Comparison of ENCODE assay signal across 19 cellular contexts in the genomic region with DNA sequence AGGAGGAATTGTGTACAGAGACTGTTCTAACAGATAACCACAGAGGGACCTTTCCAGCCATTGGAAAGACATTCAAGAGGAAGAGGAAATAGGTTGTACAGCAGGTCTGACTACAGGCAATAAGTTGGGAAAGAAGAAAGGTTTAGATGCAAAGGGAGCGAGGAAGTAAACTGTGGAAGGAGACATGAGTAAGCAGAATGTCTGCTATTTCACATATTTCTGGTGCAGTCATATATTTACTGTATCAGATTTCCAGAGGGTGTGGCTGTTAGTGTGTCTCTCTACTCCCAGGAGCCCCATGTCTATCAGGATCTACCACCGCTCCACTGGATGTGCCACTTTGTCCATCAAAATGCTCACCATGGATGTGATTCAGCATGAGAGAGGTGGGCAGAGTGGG. TPM values are rescaled to one million over a fixed set of nuclear protein-coding genes. Genes with fewer than 3 reads are reported as not detected.
A peak's percentile ranks its signal among the peaks of the same experiment; 100 is the strongest.
DNase-seq lines count a peak whose midpoint lies in the region; ATAC-seq and TF ChIP-seq lines count a peak whose summit lies in the region.
"Had no signal": no experiment of that assay in that cellular context is flagged by ENCODE, and none has a peak within 500 bp of the region (broad histone marks: within the 10 kb centered on the region; RNA-seq: fewer than 3 reads in every experiment).

No MANE protein-coding gene starts in this region.

- TF ChIP-seq CTCF in 22Rv1 (IDR thresholded peaks at IDR 0.05) = no peak
- no peak for TF ChIP-seq CTCF in RWPE1 (conservative IDR thresholded peaks at IDR 0.05; ENCODE audit: low read depth)
- no peak for TF ChIP-seq CTCF in fibroblast of mammary gland (conservative IDR thresholded peaks at IDR 0.05; ENCODE audit: control insufficient read depth, insufficient read depth, low read depth, low read length)
- no peak for TF ChIP-seq CTCF in ascending aorta (IDR thresholded peaks at IDR 0.05)

- DNase-seq in ELR (ENCODE audit: low read depth) (peak; percentile 57), RWPE1 (ENCODE audit: low spot score) (peak; percentile 21), fibroblast of mammary gland (ENCODE audit: low read depth) (peak; percentile 42), ascending aorta (ENCODE audit: low spot score in 2 of 2) (no peak)
- DNase-seq in NK-92 treated with Interleukin-12 subunit alpha and Interleukin-12 subunit beta, amount 100 ng/mL, for 24 hours (lab: John Stamatoyannopoulos, UW) = no peak
- DNase-seq: activated CD8-positive, alpha-beta memory T cell treated with anti-CD3 and anti-CD28 coated beads, Interleukin-2, amount 50 U/mL, for 4 hours; BE2C; dermis blood vessel endothelial cell; glutamatergic neuron; KG1; NCI-H146; posterior cingulate gyrus; stimulated activated CD4-positive, alpha-beta T cell treated with anti-CD3 and anti-CD28 coated beads, Interleukin-15, amount 100 ng/mL, for 24 hours; thyroid gland had no signal

- no peaks in the 10 kb centered on the region for H3K27me3 ChIP-seq in ascending aorta
- H3K27me3 ChIP-seq: BE2C, thyroid gland had no signal

- POLR2A ChIA-PET in RWPE1 (lab: Yijun Ruan, JAX; ENCODE audit: low non-redundant PET) = no interaction called here

- peaks cover 16 to 26% of the 10 kb centered on the region in 2 donors for H3K36me3 ChIP-seq in ascending aorta

- CTCF ChIA-PET in RWPE1 (lab: Yijun Ruan, JAX) = no interaction called here

- H3K27ac ChIP-seq in 22Rv1 (0 out of 2 replicates have a peak overlapping the region, but pooled peaks have one; percentile 1), RWPE1 (no peak overlapping the region), ascending aorta (no peak overlapping the region)
- H3K27ac ChIP-seq: thyroid gland had no signal

- no peak overlapping the region for H3K4me3 ChIP-seq in fibroblast of mammary gland (ENCODE audit: control insufficient read depth, low read depth, low read length)
- no peak overlapping the region for H3K4me3 ChIP-seq in ascending aorta
- H3K4me3 ChIP-seq: GM12878, thyroid gland had no signal

- no peaks in the 10 kb centered on the region for H3K4me1 ChIP-seq in ascending aorta
- H3K4me1 ChIP-seq: BE2C, thyroid gland had no signal

- no peak for ATAC-seq in GM18873 (IDR thresholded peaks at IDR 0.05; ENCODE audit: low FRiP score, unreplicated experiment)
- ATAC-seq in HG02970 (IDR thresholded peaks at IDR 0.05; ENCODE audit: low FRiP score, unreplicated experiment) = no peak
- ATAC-seq: activated CD4-positive, CD25-positive, alpha-beta regulatory T cell treated with anti-CD3 and anti-CD28 coated beads, Interleukin-2, amount 50 U/mL, for 24 hours; GM12878 had no signal

- intact Hi-C loops in ascending aorta (cut with DNase I) = no loop called here

- H3K9me3 ChIP-seq in ascending aorta = no peaks in the 10 kb centered on the region
- H3K9me3 ChIP-seq: BE2C, thyroid gland had no signal

RNA-seq across cellular contexts. Expression of a gene that starts 25.9 kb away (rescaled TPM):
- 3.2 TPM for total RNA-seq in ascending aorta

Comparison
In these comparisons a context has a peak if more than half of its experiments do, and no peak if none do; other contexts are left out.
1. DNase-seq: peak in ELR (single experiment), RWPE1 (single experiment) and fibroblast of mammary gland (single experiment); none in ascending aorta (0 of 2) and NK-92 treated with Interleukin-12 subunit alpha and Interleukin-12 subunit beta, amount 100 ng/mL, for 24 hours (single experiment).